24 cellular contexts compared by ENCODE assay signal in the genomic region with DNA sequence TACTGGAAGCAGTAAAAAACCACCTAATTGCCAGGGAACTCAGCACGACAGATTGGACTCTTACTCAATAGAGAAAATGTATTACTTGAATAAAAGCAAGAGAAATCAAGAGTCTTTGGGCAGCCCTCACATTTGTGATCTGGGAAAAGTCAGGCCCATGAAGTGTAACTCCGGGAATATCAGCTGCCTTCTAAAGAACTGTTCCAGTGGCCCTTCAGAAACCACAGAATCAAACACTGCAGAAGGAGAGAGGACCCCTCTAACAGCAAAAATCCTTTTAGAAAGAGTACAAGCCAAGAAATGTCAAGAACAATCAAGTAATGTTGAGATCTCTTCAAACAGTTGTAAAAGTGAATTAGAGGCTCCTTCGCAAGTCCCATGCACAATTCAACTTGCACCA.
"Had no signal": no experiment of that assay in that cellular context is flagged by ENCODE, and none has a peak within 500 bp of the region (broad histone marks: within the 10 kb centered on the region; RNA-seq: fewer than 3 reads in every experiment).

No MANE protein-coding gene starts in this region.

- H3K27me3 ChIP-seq: brain microvascular endothelial cell, dorsolateral prefrontal cortex had no signal

- H3K36me3 ChIP-seq: brain microvascular endothelial cell had no signal

- DNase-seq: activated CD4-positive, alpha-beta memory T cell treated with anti-CD3 and anti-CD28 coated beads for 36 hours; activated CD4-positive, alpha-beta T cell treated with anti-CD3 and anti-CD28 coated beads for 36 hours; activated CD4-positive, alpha-beta T cell treated with anti-CD3 and anti-CD28 coated beads, Interleukin-2, amount 10 ng/mL, durations not matched to agents 24 days and 14 days; activated CD4-positive, CD25-positive, alpha-beta regulatory T cell; activated CD4-positive, CD25-positive, alpha-beta regulatory T cell treated with anti-CD3 and anti-CD28 coated beads, Interleukin-2, amount 50 U/mL, for 72 hours; activated CD8-positive, alpha-beta memory T cell treated with anti-CD3 and anti-CD28 coated beads, Interleukin-2, amount 50 U/mL, for 48 hours; activated gamma-delta T cell; activated naive CD4-positive, alpha-beta T cell treated with anti-CD3 and anti-CD28 coated beads, Interleukin-2, amount 50 U/mL, for 16 hours; activated naive CD4-positive, alpha-beta T cell treated with Interleukin-2 at 50 U/mL for 16 hours; activated T-cell treated with anti-CD3 and anti-CD28 coated beads for 4 hours; activated T-cell treated with anti-CD3 and anti-CD28 coated beads, Interleukin-2, amount 50 U/mL, for 24 hours; activated T-cell treated with anti-CD3 and anti-CD28 coated beads, Interleukin-2, amount 50 U/mL, for 72 hours; amniotic stem cell; anterior cingulate cortex; brain microvascular endothelial cell; dorsolateral prefrontal cortex; effector memory CD4-positive, alpha-beta T cell; endodermal cell; foreskin fibroblast; head of caudate nucleus; T-helper 17 cell; T1000 had no signal

- H3K27ac ChIP-seq: brain microvascular endothelial cell, coronary artery, dorsolateral prefrontal cortex had no signal

- ATAC-seq: activated CD4-positive, alpha-beta T cell treated with anti-CD3 and anti-CD28 coated beads for 36 hours; activated T-cell treated with anti-CD3 and anti-CD28 coated beads, Interleukin-2, amount 50 U/mL, for 72 hours; esophagus mucosa; T-helper 17 cell had no signal

- H3K4me3 ChIP-seq: coronary artery, dorsolateral prefrontal cortex had no signal
